ENCODE assay signal across 8 cellular contexts in the genomic region with DNA sequence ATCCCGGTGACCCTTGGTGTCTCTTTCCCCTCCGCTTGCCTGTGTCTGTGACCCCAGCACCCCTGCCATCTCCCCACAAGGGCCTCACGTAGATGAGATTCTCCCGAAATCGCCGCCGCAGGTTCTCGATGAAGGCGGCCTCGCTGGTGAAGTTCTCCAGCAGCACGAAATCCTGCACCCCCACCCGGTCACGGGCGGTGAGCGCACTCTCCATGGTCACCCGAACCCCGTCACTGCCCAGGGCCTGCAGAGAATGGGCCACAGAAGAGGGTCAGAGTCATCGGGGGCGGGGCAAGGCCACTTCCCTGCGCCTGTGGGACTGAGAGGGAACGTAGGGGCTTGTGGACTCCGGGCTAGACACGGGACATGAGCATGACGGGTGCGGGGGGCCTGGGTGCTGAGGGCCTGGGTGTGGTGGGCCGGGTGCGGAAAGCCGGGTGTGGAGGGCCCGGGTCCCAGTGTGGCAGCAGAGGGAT. TPM values are rescaled to one million over a fixed set of nuclear protein-coding genes. Genes with fewer than 3 reads are reported as not detected.
DNase-seq lines count a peak whose midpoint lies in the region; ATAC-seq and TF ChIP-seq lines count a peak whose summit lies in the region.

No MANE protein-coding gene starts in this region.

- H3K27me3 ChIP-seq in BJ (ENCODE audit: control insufficient read depth, insufficient read depth, low read length) (no peaks in the 10 kb centered on the region), neuronal stem cell (ENCODE audit: control insufficient read depth in 3 of 3, insufficient read depth in 3 of 3, low read depth in 1 of 3, low read length in 3 of 3) (no peaks in the 10 kb centered on the region)
- no peaks in the 10 kb centered on the region for H3K27me3 ChIP-seq in effector memory CD4-positive, alpha-beta T cell (replicated peaks; ENCODE audit: control insufficient read depth, insufficient read depth, low read length, poor library complexity, severe bottlenecking)

- H3K18ac ChIP-seq in neuronal stem cell (ENCODE audit: low read length), result peak overlapping the region; percentile 38

- H3K9ac ChIP-seq in neuronal stem cell (ENCODE audit: low read depth, low read length, poor library complexity), result no peak overlapping the region

- peak overlapping the region; percentile 94 for H2BK5ac ChIP-seq in neuronal stem cell (ENCODE audit: low read length)

- no peak overlapping the region for H2BK120ac ChIP-seq in neuronal stem cell (ENCODE audit: low read depth, low read length)

- POLR2A ChIA-PET in BJ (lab: Charles Lee), result no interaction called here

- CTCF ChIA-PET in BJ (lab: Yijun Ruan, JAX), result interaction anchor here (0.6 to 1.5 kb wide), 4 partner anchors 8 to 215 kb away, joined by 3 to 5 read pairs (median 4); a partner anchor contains a TSS

- H2BK15ac ChIP-seq in neuronal stem cell (ENCODE audit: low read length), result peak overlapping the region; percentile 98

- ATAC-seq in GM18907 (IDR thresholded peaks at IDR 0.05; ENCODE audit: unreplicated experiment) (no peak), HG02970 (IDR thresholded peaks at IDR 0.05; ENCODE audit: low FRiP score, unreplicated experiment) (no peak)

- peak overlapping the region; percentile 80 for H3K23ac ChIP-seq in neuronal stem cell (ENCODE audit: low read depth, low read length, poor library complexity)

- WGBS in neuronal stem cell (ENCODE audit: extremely low coverage in 2 of 2, insufficient read length in 2 of 2, insufficient replicate concordance in 1 of 2), 2 donors, result no CpG with 5 or more reads among the region's 29 CpGs

- H3K9me3 ChIP-seq in effector memory CD4-positive, alpha-beta T cell (ENCODE audit: control insufficient read depth, low read length), result no peaks in the 10 kb centered on the region
- peaks cover 0 to 5% of the 10 kb centered on the region in 2 donors for H3K9me3 ChIP-seq in neuronal stem cell (replicated peaks in 1 of 2; ENCODE audit: control insufficient read depth in 2 of 2, insufficient read depth in 1 of 2, low read depth in 1 of 2, low read length in 2 of 2)

- peaks cover 28% of the 10 kb centered on the region for H3K4me1 ChIP-seq in effector memory CD4-positive, alpha-beta T cell (ENCODE audit: control insufficient read depth, insufficient read depth, low read length, poor library complexity, severe bottlenecking)
- H3K4me1 ChIP-seq in neuronal stem cell (ENCODE audit: control insufficient read depth in 2 of 2, insufficient read depth in 1 of 2, low read depth in 1 of 2, low read length in 2 of 2), result peaks cover 13 to 22% of the 10 kb centered on the region in 2 donors

- no peak overlapping the region for H2AFZ ChIP-seq in neuronal stem cell (ENCODE audit: low read length)

- peak overlapping the region; percentile 18 for H3K4me2 ChIP-seq in neuronal stem cell (ENCODE audit: insufficient read depth, low read length, poor library complexity, severe bottlenecking)

- peak overlapping the region; percentile 66 for H3K4ac ChIP-seq in neuronal stem cell (ENCODE audit: low read length)

- H3K4me3 ChIP-seq in BJ (ENCODE audit: low read depth, low read length) (peak overlapping the region; percentile 69), LNCaP clone FGC (ENCODE audit: low read depth, low read length) (peak overlapping the region; percentile 10; the same call in 1 of the 2 replicates), neuronal stem cell (ENCODE audit: low read length in 2 of 2) (peak overlapping the region in 1 of 2 donors; percentile 22)
- H3K4me3 ChIP-seq in effector memory CD4-positive, alpha-beta T cell (ENCODE audit: insufficient read depth, low read depth, low read length, poor library complexity, severe bottlenecking), result no peak overlapping the region

- peaks cover 10% of the 10 kb centered on the region for H3K79me1 ChIP-seq in neuronal stem cell (ENCODE audit: low read depth, low read length)

- H3K14ac ChIP-seq in neuronal stem cell (ENCODE audit: low read length), result peak overlapping the region; percentile 71

- H4K91ac ChIP-seq in neuronal stem cell (ENCODE audit: low read depth, low read length, poor library complexity), result peak overlapping the region; percentile 53

- peak overlapping the region; percentile 90 for H2BK12ac ChIP-seq in neuronal stem cell (ENCODE audit: low read length)

- TF ChIP-seq CTCF in BJ (IDR thresholded peaks at IDR 0.05; ENCODE audit: insufficient read depth, low read depth, low read length) (no peak), LNCaP clone FGC (IDR thresholded peaks at IDR 0.05; ENCODE audit: control insufficient read depth, extremely low read depth, insufficient read depth) (no peak)

- peak overlapping the region; percentile 57 for H3K27ac ChIP-seq in effector memory CD4-positive, alpha-beta T cell (ENCODE audit: insufficient read depth, low read length, poor library complexity, severe bottlenecking)
- H3K27ac ChIP-seq in neuronal stem cell (replicated peaks; ENCODE audit: low read length), result peak overlapping the region; percentile 91

- DNase-seq in BJ (ENCODE audit: low read depth) (no peak), LNCaP clone FGC (ENCODE audit: low read depth) (no peak), neuronal stem cell (ENCODE audit: low spot score) (no peak), NCI-H1105 treated with DMSO at 0.1 percent for 48 hours (lab: John Stamatoyannopoulos, UW) (no peak), AG08395 (ENCODE audit: low spot score) (no peak)
- no peak for DNase-seq in effector memory CD4-positive, alpha-beta T cell

- peaks cover 27% of the 10 kb centered on the region for H3K36me3 ChIP-seq in BJ (ENCODE audit: control insufficient read depth, insufficient read depth, low read length)
- H3K36me3 ChIP-seq in effector memory CD4-positive, alpha-beta T cell (ENCODE audit: control insufficient read depth, insufficient read depth, low read length), result peaks cover 15% of the 10 kb centered on the region
- H3K36me3 ChIP-seq in neuronal stem cell (replicated peaks in 1 of 2; ENCODE audit: control insufficient read depth in 2 of 2, insufficient read depth in 2 of 2, low read length in 2 of 2), result peaks cover 25 to 29% of the 10 kb centered on the region in 2 donors

- H4K8ac ChIP-seq in neuronal stem cell (ENCODE audit: low read depth, low read length), result peak overlapping the region; percentile 96

- peak overlapping the region; percentile 99 for H2AK5ac ChIP-seq in neuronal stem cell (ENCODE audit: low read depth, low read length)

RNA-seq across cellular contexts. Expression of a gene that starts 8.4 kb away (rescaled TPM):
- polyA plus RNA-seq in BJ (2011; rRNA removed), result 211 and 321 TPM in 2 replicates
- 436 and 556 TPM in 2 replicates for polyA minus RNA-seq in BJ (2011; rRNA and poly(A)+ RNA removed)
- polyA plus RNA-seq in neuronal stem cell (2013, experiment 1 of 2), result 42.3 TPM
- polyA plus RNA-seq in neuronal stem cell (2013, experiment 2 of 2), result 42.0 TPM

RNA-seq across cellular contexts. Expression of a gene that starts 28.1 kb away (rescaled TPM):
- 53.8 and 86.5 TPM in 2 replicates for polyA plus RNA-seq in BJ (2011; rRNA removed)
- polyA minus RNA-seq in BJ (2011; rRNA and poly(A)+ RNA removed), result 40.6 and 45.4 TPM in 2 replicates
- polyA plus RNA-seq in neuronal stem cell (2013, experiment 1 of 2), result 30.8 TPM
- 32.4 TPM for polyA plus RNA-seq in neuronal stem cell (2013, experiment 2 of 2)

RNA-seq across cellular contexts. Expression of a gene that starts 32.3 kb away (rescaled TPM):
- polyA plus RNA-seq in BJ (2011; rRNA removed), result 43.9 and 45.3 TPM in 2 replicates
- polyA minus RNA-seq in BJ (2011; rRNA and poly(A)+ RNA removed), result 42.5 and 50.9 TPM in 2 replicates
- 11.1 TPM for polyA plus RNA-seq in neuronal stem cell (2013, experiment 1 of 2)
- 10.1 TPM for polyA plus RNA-seq in neuronal stem cell (2013, experiment 2 of 2)
